ENCODE assay signal across 8 cellular contexts in the genomic region with DNA sequence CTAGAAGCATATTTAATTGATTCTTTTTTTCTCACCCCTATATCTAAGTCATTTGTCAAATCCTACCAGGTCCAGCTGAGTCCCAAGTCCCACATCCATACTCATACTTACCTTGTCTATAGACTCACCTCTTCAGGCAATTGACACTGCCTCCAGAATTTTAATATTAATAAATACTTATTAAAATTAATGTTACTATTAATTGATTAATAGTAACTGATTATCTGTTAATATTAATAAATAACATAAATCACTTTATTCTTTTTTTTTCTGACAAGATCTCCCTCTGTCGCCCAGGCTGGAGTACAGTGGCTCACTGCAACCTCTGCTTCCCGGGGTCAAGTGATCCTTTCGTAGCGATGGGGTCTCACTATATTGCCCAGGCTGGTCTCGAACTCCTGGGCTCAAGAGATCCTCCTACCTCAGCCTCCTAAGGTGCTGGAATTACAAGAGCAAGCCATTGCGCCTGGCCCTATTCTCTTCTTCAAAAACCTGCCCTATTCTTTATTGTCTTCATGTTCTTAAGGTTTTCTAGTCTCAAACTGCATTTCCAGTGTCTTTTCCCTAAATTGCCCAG.
"Had no signal": no experiment of that assay in that cellular context is flagged by ENCODE, and none has a peak within 500 bp of the region (broad histone marks: within the 10 kb centered on the region; RNA-seq: fewer than 3 reads in every experiment).

No MANE protein-coding gene starts in this region.

- FAIRE-seq: H1, H54, HTR-8/SVneo had no signal

- H3K4me2 ChIP-seq: GM23338 had no signal

- H3K27me3 Mint-ChIP-seq: IgD-negative memory B cell had no signal

- H3K4me3 ChIP-seq: GM23338 had no signal

- ATAC-seq: GM23338, HCT116 had no signal

- H3K4me3 Mint-ChIP-seq: GM23338, H9, IgD-negative memory B cell had no signal

- H2AFZ ChIP-seq: GM23338 had no signal

- H3K27ac Mint-ChIP-seq: H9 had no signal

- H3K9me3 Mint-ChIP-seq: GM23338, H9, IgD-negative memory B cell had no signal

- DNase-seq: H9, KG1 had no signal
